8 cellular contexts compared by ENCODE assay signal in genomic region chr1:18955116-18955441, GRCh38. TPM values are rescaled to one million over a fixed set of nuclear protein-coding genes. Genes with fewer than 3 reads are reported as not detected.
DNase-seq lines count a peak whose midpoint lies in the region; ATAC-seq and TF ChIP-seq lines count a peak whose summit lies in the region.

No MANE protein-coding gene starts in this region.

- peak overlapping the region; percentile 92 for H3K4me3 Mint-ChIP-seq in natural killer cell treated with Interleukin-12 subunit alpha and Interleukin-12 subunit beta and Interleukin-15 and Interleukin-18, amount 100 ng/mL, for 72 hours

- peaks cover 20 to 46% of the 10 kb centered on the region in 2 donors for H3K4me1 ChIP-seq in duodenal mucosa (ENCODE audit: control insufficient read depth in 1 of 2, insufficient read depth in 2 of 2, low read length in 2 of 2)

- no peak for DNase-seq in AG09309 (ENCODE audit: low read depth)
- DNase-seq in LNCaP clone FGC (ENCODE audit: low read depth), result no peak
- DNase-seq in natural killer cell treated with Interleukin-12 subunit alpha and Interleukin-12 subunit beta and Interleukin-15 and Interleukin-18, amount 100 ng/mL, for 72 hours (ENCODE audit: low spot score), result no peak
- DNase-seq in NCI-H1436 (lab: John Stamatoyannopoulos, UW), result no peak
- DNase-seq in NCI-H82 treated with DMSO at 0.1 percent for 48 hours (lab: John Stamatoyannopoulos, UW; ENCODE audit: unreplicated experiment), result no peak
- DNase-seq in activated CD4-positive, CD25-positive, alpha-beta regulatory T cell treated with anti-CD3 and anti-CD28 coated beads, Interleukin-2, amount 50 U/mL, for 72 hours, result no peak

- TF ChIP-seq CTCF in AG09309 (IDR thresholded peaks at IDR 0.05; ENCODE audit: control insufficient read depth, insufficient read depth, low read depth, low read length, missing control alignments) (no peak), LNCaP clone FGC (IDR thresholded peaks at IDR 0.05; ENCODE audit: control insufficient read depth, extremely low read depth, insufficient read depth) (no peak)

- no peaks in the 10 kb centered on the region for H3K36me3 ChIP-seq in duodenal mucosa (ENCODE audit: control insufficient read depth in 1 of 2, insufficient read depth in 2 of 2, low read length in 2 of 2)

- H3K27ac ChIP-seq in duodenal mucosa (ENCODE audit: low read depth, low read length), result no peak overlapping the region

- no peak for ATAC-seq in natural killer cell treated with Interleukin-12 subunit alpha and Interleukin-12 subunit beta and Interleukin-15 and Interleukin-18, amount 100 ng/mL, for 72 hours
- ATAC-seq in HG02678 (IDR thresholded peaks at IDR 0.05; ENCODE audit: unreplicated experiment), result no peak

- no peaks in the 10 kb centered on the region for H3K9me3 Mint-ChIP-seq in natural killer cell treated with Interleukin-12 subunit alpha and Interleukin-12 subunit beta and Interleukin-15 and Interleukin-18, amount 100 ng/mL, for 72 hours

- H3K9me3 ChIP-seq in duodenal mucosa (ENCODE audit: control insufficient read depth in 1 of 2, low read length in 2 of 2), result no peaks in the 10 kb centered on the region

- peak overlapping the region in 1 of 2 donors; percentile 43 for H3K9ac ChIP-seq in duodenal mucosa (ENCODE audit: low read depth in 1 of 2, low read length in 2 of 2)

- peaks cover 5% of the 10 kb centered on the region for H3K36me3 Mint-ChIP-seq in natural killer cell treated with Interleukin-12 subunit alpha and Interleukin-12 subunit beta and Interleukin-15 and Interleukin-18, amount 100 ng/mL, for 72 hours

- H3K4me3 ChIP-seq in AG09309 (ENCODE audit: control insufficient read depth, low read depth, low read length) (peak overlapping the region; percentile 65), LNCaP clone FGC (ENCODE audit: low read depth, low read length) (peak overlapping the region; percentile 53), duodenal mucosa (ENCODE audit: low read depth in 1 of 2, low read length in 2 of 2) (peak overlapping the region; percentile 55 to 73)

- H3K27me3 ChIP-seq in duodenal mucosa (ENCODE audit: control insufficient read depth in 1 of 2, insufficient read depth in 2 of 2, low read length in 2 of 2), result peaks cover 0 to 4% of the 10 kb centered on the region in 2 donors

- H3K27ac Mint-ChIP-seq in natural killer cell treated with Interleukin-12 subunit alpha and Interleukin-12 subunit beta and Interleukin-15 and Interleukin-18, amount 100 ng/mL, for 72 hours, result peak overlapping the region; percentile 60 to 100

- peaks cover 50 to 56% of the 10 kb centered on the region in 2 donors for H3K4me1 Mint-ChIP-seq in natural killer cell treated with Interleukin-12 subunit alpha and Interleukin-12 subunit beta and Interleukin-15 and Interleukin-18, amount 100 ng/mL, for 72 hours (ENCODE audit: low read depth in 2 of 2)

- peaks cover 0 to 5% of the 10 kb centered on the region in 2 donors for H3K27me3 Mint-ChIP-seq in natural killer cell treated with Interleukin-12 subunit alpha and Interleukin-12 subunit beta and Interleukin-15 and Interleukin-18, amount 100 ng/mL, for 72 hours

RNA-seq across cellular contexts. Expression of gene IFFO2, which starts 1.4 kb away (rescaled TPM):
- total RNA-seq in natural killer cell treated with Interleukin-12 subunit alpha and Interleukin-12 subunit beta and Interleukin-15 and Interleukin-18, amount 100 ng/mL, for 72 hours, result 10 to 100 TPM; 23.5 to 44.2 TPM

RNA-seq across cellular contexts. Expression of gene ALDH4A1, which starts 52.7 kb away (rescaled TPM):
- total RNA-seq in natural killer cell treated with Interleukin-12 subunit alpha and Interleukin-12 subunit beta and Interleukin-15 and Interleukin-18, amount 100 ng/mL, for 72 hours, result 1 to 10 TPM; 4.4 to 5.7 TPM
